In the genomic region with DNA sequence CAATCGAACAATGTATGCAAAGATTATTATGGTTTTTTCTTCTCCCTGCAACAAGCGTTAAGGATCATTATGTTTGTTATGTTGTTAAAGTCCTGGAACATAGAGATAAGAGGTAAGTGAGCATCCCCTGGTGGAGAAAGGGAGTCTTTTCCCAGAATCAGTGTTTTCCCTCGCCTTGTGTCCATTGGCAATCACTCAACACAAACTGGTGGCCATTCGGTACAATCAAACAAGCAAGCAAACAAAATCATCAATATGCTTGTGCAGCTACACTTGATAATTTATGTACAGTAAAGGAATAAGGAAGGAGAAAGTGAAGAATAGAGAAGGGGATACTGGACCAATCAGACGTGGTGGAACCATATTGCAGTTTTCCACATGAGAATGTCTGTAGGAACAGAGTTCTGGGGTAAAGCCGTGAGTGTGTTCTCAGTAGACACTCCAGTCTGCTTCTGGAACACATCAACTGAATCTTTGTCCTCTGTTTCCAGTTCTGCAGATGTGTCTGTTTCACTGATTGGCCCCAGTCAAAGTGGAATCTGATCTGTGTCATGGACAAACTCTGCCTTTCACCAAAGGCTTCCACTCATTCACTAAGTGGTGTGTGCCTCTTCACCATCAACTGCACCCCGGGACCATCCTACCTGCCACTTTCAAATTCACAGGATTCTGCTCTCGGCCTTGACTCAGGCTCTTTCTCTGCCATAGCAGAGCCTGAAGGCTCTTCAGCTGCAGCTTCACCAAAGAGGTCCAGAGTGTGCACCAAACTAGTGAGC, we compare ENCODE assay signal across 8 cellular contexts.
DNase-seq lines count a peak whose midpoint lies in the region; ATAC-seq and TF ChIP-seq lines count a peak whose summit lies in the region.

No MANE protein-coding gene starts in this region.

- no peak overlapping the region for H3K27ac Mint-ChIP-seq in HFFc6

- TF ChIP-seq CTCF in HFFc6 (IDR thresholded peaks at IDR 0.05): peak; percentile 82
- TF ChIP-seq CTCF in transverse colon (IDR thresholded peaks at IDR 0.05): peak; percentile 47 to 77 (median 53)

- no peaks in the 10 kb centered on the region for H3K36me3 ChIP-seq in transverse colon
- H3K36me3 ChIP-seq in effector memory CD4-positive, alpha-beta T cell (ENCODE audit: control insufficient read depth, insufficient read depth, low read length): no peaks in the 10 kb centered on the region

- no peaks in the 10 kb centered on the region for H3K9me3 ChIP-seq in transverse colon
- H3K9me3 ChIP-seq in effector memory CD4-positive, alpha-beta T cell (ENCODE audit: control insufficient read depth, low read length): no peaks in the 10 kb centered on the region

- H3K36me3 Mint-ChIP-seq in HFFc6 (ENCODE audit: low read depth): no peaks in the 10 kb centered on the region

- in situ Hi-C loops in transverse colon (cut with MboI; ENCODE audit: low pct_ligation_motif_present in 1 of 4, low pct_unique_long_range_greater_than_20kb in 1 of 4, low sequenced_read_pairs in 3 of 4): loop anchor here in 1 of 4 donors (10.0 kb wide), 1 partner anchor 182 kb away; no protein-coding TSS in a partner anchor

- intact Hi-C loops in transverse colon (cut with DNase I; ENCODE audit: low total_unique reads): no loop called here

- 28 to 45% methylated on average over 6 to 8 of the region's 8 CpGs for WGBS in transverse colon (ENCODE audit: low coverage in 1 of 2), 2 donors

- no peaks in the 10 kb centered on the region for H3K27me3 ChIP-seq in transverse colon
- no peaks in the 10 kb centered on the region for H3K27me3 ChIP-seq in effector memory CD4-positive, alpha-beta T cell (replicated peaks; ENCODE audit: control insufficient read depth, insufficient read depth, low read length, poor library complexity, severe bottlenecking)

- peaks cover 0 to 13% (median 8%) of the 10 kb centered on the region in 4 donors for H3K4me1 ChIP-seq in transverse colon
- H3K4me1 ChIP-seq in effector memory CD4-positive, alpha-beta T cell (ENCODE audit: control insufficient read depth, insufficient read depth, low read length, poor library complexity, severe bottlenecking): peaks cover 23% of the 10 kb centered on the region

- H3K9me3 Mint-ChIP-seq in HFFc6: no peaks in the 10 kb centered on the region

- no peak for ATAC-seq in HG03442 (IDR thresholded peaks at IDR 0.05; ENCODE audit: unreplicated experiment)

- no peak for TF ChIP-seq EP300 in transverse colon (IDR thresholded peaks at IDR 0.05; ENCODE audit: low read depth)

- H3K4me1 Mint-ChIP-seq in HFFc6 (ENCODE audit: low read depth): peaks cover 9% of the 10 kb centered on the region

- TF ChIP-seq POLR2A in transverse colon (IDR thresholded peaks at IDR 0.05): no peak

- no peak overlapping the region for H3K4me3 ChIP-seq in transverse colon
- no peak overlapping the region for H3K4me3 ChIP-seq in effector memory CD4-positive, alpha-beta T cell (ENCODE audit: insufficient read depth, low read depth, low read length, poor library complexity, severe bottlenecking)

- peaks cover 24% of the 10 kb centered on the region for H3K27me3 Mint-ChIP-seq in HFFc6 (ENCODE audit: insufficient read depth)

- DNase-seq in COR-L47 (lab: John Stamatoyannopoulos, UW) (peak; percentile 30), HFFc6 (peak; percentile 43), RKO (ENCODE audit: low spot score) (peak; percentile 66), fibroblast of the conjunctiva (ENCODE audit: low read depth) (peak; percentile 21), transverse colon (no peak)
- no peak for DNase-seq in effector CD8-positive, alpha-beta T cell (lab: John Stamatoyannopoulos, UW)
- DNase-seq in effector memory CD4-positive, alpha-beta T cell: no peak

- H3K27ac ChIP-seq in transverse colon: no peak overlapping the region
- no peak overlapping the region for H3K27ac ChIP-seq in effector memory CD4-positive, alpha-beta T cell (ENCODE audit: insufficient read depth, low read length, poor library complexity, severe bottlenecking)

- no peak overlapping the region for H3K4me3 Mint-ChIP-seq in HFFc6

Comparison
In these comparisons a context has a peak if more than half of its experiments do, and no peak if none do; other contexts are left out.
1. DNase-seq: peak in COR-L47 (single experiment), HFFc6 (single experiment), RKO (single experiment) and fibroblast of the conjunctiva (single experiment); none in transverse colon (single experiment), effector CD8-positive, alpha-beta T cell (single experiment) and effector memory CD4-positive, alpha-beta T cell (0 of 3).